14 cellular contexts compared by ENCODE assay signal in genomic region chr11:85582111-85582510, GRCh38. TPM values are rescaled to one million over a fixed set of nuclear protein-coding genes. Genes with fewer than 3 reads are reported as not detected.
A peak's percentile ranks its signal among the peaks of the same experiment; 100 is the strongest.
DNase-seq lines count a peak whose midpoint lies in the region; ATAC-seq, FAIRE-seq and TF ChIP-seq lines count a peak whose summit lies in the region.
"Had no signal": no experiment of that assay in that cellular context is flagged by ENCODE, and none has a peak within 500 bp of the region (broad histone marks: within the 10 kb centered on the region; RNA-seq: fewer than 3 reads in every experiment).

No MANE protein-coding gene starts in this region.

- no peak for FAIRE-seq in GM12891 (lab: Jason Lieb, UNC)
- FAIRE-seq: GM12892 had no signal

- TF ChIP-seq POLR2A in GM12891 (IDR thresholded peaks at IDR 0.05; ENCODE audit: low read depth, low read length) (no peak), erythroblast (IDR thresholded peaks at IDR 0.05; ENCODE audit: low read length) (no peak)

- H3K36me3 Mint-ChIP-seq in central memory CD8-positive, alpha-beta T cell (ENCODE audit: insufficient read depth): no peaks in the 10 kb centered on the region
- H3K36me3 Mint-ChIP-seq: CD4-positive, CD25-positive, alpha-beta regulatory T cell; IgD-negative memory B cell had no signal

- no peaks in the 10 kb centered on the region for H3K4me1 Mint-ChIP-seq in central memory CD8-positive, alpha-beta T cell
- H3K4me1 Mint-ChIP-seq: CD4-positive, CD25-positive, alpha-beta regulatory T cell had no signal

- ATAC-seq in GM18907 (IDR thresholded peaks at IDR 0.05; ENCODE audit: unreplicated experiment): peak; percentile 58
- ATAC-seq in HG03354 (IDR thresholded peaks at IDR 0.05; ENCODE audit: poor library complexity, severe bottlenecking, unreplicated experiment): peak; percentile 71
- ATAC-seq in central memory CD8-positive, alpha-beta T cell (replicated peaks; ENCODE audit: extremely low read depth, poor library complexity, severe bottlenecking): no peak
- ATAC-seq in HG03432 (IDR thresholded peaks at IDR 0.05; ENCODE audit: unreplicated experiment): no peak

- H3K9me3 Mint-ChIP-seq in central memory CD8-positive, alpha-beta T cell: no peaks in the 10 kb centered on the region

- H3K27ac Mint-ChIP-seq in central memory CD8-positive, alpha-beta T cell (ENCODE audit: low read depth): peak overlapping the region; percentile 1
- H3K27ac Mint-ChIP-seq: CD4-positive, CD25-positive, alpha-beta regulatory T cell; IgD-negative memory B cell had no signal

- DNase-seq in GM12891 (ENCODE audit: insufficient read length, low spot score): no peak
- no peak for DNase-seq in central memory CD8-positive, alpha-beta T cell (ENCODE audit: low spot score in 2 of 2)
- no peak for DNase-seq in activated CD8-positive, alpha-beta memory T cell treated with anti-CD3 and anti-CD28 coated beads, Interleukin-2, amount 50 U/mL, for 48 hours
- no peak for DNase-seq in DMS 273 treated with DMSO at 0.1 percent for 48 hours (lab: John Stamatoyannopoulos, UW)
- no peak for DNase-seq in erythroblast (lab: John Stamatoyannopoulos, UW)
- DNase-seq: ACHN; CD4-positive, CD25-positive, alpha-beta regulatory T cell; GM23248; H7 had no signal

- H3K4me3 Mint-ChIP-seq in central memory CD8-positive, alpha-beta T cell: no peak overlapping the region
- H3K4me3 Mint-ChIP-seq: CD4-positive, CD25-positive, alpha-beta regulatory T cell; IgD-negative memory B cell had no signal

- H3K27me3 Mint-ChIP-seq in central memory CD8-positive, alpha-beta T cell: peaks cover 13% of the 10 kb centered on the region
- H3K27me3 Mint-ChIP-seq: IgD-negative memory B cell had no signal

TF ChIP-seq in GM12891, 5 proteins besides CTCF, POLR2A, EP300 and RAD21:
- TF ChIP-seq TAF1 (IDR thresholded peaks at IDR 0.05; ENCODE audit: low read depth, low read length) (no peak), POLR2AphosphoS5 (IDR thresholded peaks at IDR 0.05; ENCODE audit: low read depth, low read length) (no peak), SPI1 (IDR thresholded peaks at IDR 0.05; ENCODE audit: low read depth, low read length) (peak; percentile 77)

RNA-seq across cellular contexts. Expression of gene DLG2, which starts 45.0 kb away (rescaled TPM):
- polyA plus RNA-seq in GM12891 (2012; ENCODE audit: low read depth, missing spikeins): 0.26 TPM

RNA-seq across cellular contexts. Expression of gene TMEM126B, which starts 46.3 kb away (rescaled TPM):
- 40.9 TPM for polyA plus RNA-seq in GM12891 (2012; ENCODE audit: low read depth, missing spikeins)

Comparison
In these comparisons a context has a peak if more than half of its experiments do, and no peak if none do; other contexts are left out.
1. ATAC-seq: peak in GM18907 (single experiment) and HG03354 (single experiment); none in central memory CD8-positive, alpha-beta T cell (single experiment) and HG03432 (single experiment).